Comparison of ENCODE assay signal across 8 cellular contexts in the genomic region with DNA sequence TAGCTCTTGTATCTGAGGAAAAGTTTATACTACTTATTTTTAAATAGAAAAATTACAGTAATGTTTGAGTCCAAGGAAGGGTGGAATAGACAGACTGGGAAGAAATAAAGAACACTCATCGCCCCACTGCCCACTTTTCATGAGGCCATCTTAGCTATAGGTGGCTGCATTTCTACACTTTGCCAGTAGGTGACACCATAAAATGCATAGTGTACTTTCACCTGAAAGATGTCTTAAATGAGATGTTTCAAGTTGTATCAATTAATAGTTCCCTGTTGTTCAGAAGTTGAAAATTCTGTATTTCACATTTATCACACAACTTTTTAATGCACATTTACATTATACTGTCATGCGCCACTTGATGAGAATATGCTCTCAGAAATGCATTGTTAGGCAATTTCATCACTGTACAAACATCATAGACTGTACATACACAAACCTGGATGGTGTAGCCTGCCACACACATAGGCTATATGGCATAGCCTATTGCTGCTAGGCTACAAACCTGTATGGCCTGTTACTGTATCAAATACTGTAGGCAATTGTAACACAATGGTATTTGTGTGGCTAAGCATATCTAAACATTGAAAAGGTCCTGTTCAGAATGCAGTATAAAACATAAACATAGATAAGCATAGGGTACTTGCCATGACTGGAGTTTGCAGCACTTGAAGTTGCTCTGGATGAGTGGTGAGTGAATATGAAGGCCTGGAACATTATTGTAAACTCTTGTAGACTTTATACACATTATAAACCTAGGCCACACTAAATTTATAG. TPM values are rescaled to one million over a fixed set of nuclear protein-coding genes. Genes with fewer than 3 reads are reported as not detected.
DNase-seq lines count a peak whose midpoint lies in the region; ATAC-seq and TF ChIP-seq lines count a peak whose summit lies in the region.

No MANE protein-coding gene starts in this region.

- H3K36me3 ChIP-seq in kidney epithelial cell (ENCODE audit: control insufficient read depth, insufficient read depth, low read length) (no peaks in the 10 kb centered on the region), upper lobe of left lung (no peaks in the 10 kb centered on the region)

- H3K27ac ChIP-seq in upper lobe of left lung = no peak overlapping the region
- H3K27ac ChIP-seq in substantia nigra (ENCODE audit: low read depth, low read length, poor library complexity, severe bottlenecking) = no peak overlapping the region

- CTCF ChIA-PET in activated CD8-positive, alpha-beta memory T cell treated with anti-CD3 and anti-CD28 coated beads, Interleukin-2, amount 10 ng/mL, durations not matched to agents 7 days and 5 days (lab: Charles Lee) = interaction anchor here (0.7 to 2.3 kb wide), 9 partner anchors 8 to 570 kb away, joined by 3 to 15 read pairs (median 3); no protein-coding TSS in a partner anchor

- H3K27me3 Mint-ChIP-seq in activated CD8-positive, alpha-beta memory T cell treated with anti-CD3 and anti-CD28 coated beads, Interleukin-2, amount 10 ng/mL, durations not matched to agents 7 days and 5 days = no peaks in the 10 kb centered on the region
- H3K27me3 Mint-ChIP-seq in activated T-helper 17 cell treated with anti-CD3 and anti-CD28 coated beads, Interleukin-2, amount 50 U/mL, for 72 hours = no peaks in the 10 kb centered on the region

- in situ Hi-C loops in KBM-7 (cut with MboI; ENCODE audit: low pct_unique_long_range_greater_than_20kb, low sequenced_read_pairs) = no loop called here

- no peak overlapping the region for H3K4me3 Mint-ChIP-seq in activated CD8-positive, alpha-beta memory T cell treated with anti-CD3 and anti-CD28 coated beads, Interleukin-2, amount 10 ng/mL, durations not matched to agents 7 days and 5 days
- no peak overlapping the region for H3K4me3 Mint-ChIP-seq in activated T-helper 17 cell treated with anti-CD3 and anti-CD28 coated beads, Interleukin-2, amount 50 U/mL, for 72 hours

- no peak for DNase-seq in activated CD8-positive, alpha-beta memory T cell treated with anti-CD3 and anti-CD28 coated beads, Interleukin-2, amount 10 ng/mL, durations not matched to agents 7 days and 5 days
- no peak for DNase-seq in activated CD8-positive, alpha-beta memory T cell treated with anti-CD3 and anti-CD28 coated beads, Interleukin-2, amount 50 U/mL, for 4 hours
- peak; percentile 15 for DNase-seq in KBM-7
- DNase-seq in kidney epithelial cell (ENCODE audit: low read depth) = no peak
- DNase-seq in upper lobe of left lung = no peak
- DNase-seq in NCI-H187 treated with DMSO at 0.1 percent for 48 hours (lab: John Stamatoyannopoulos, UW) = no peak
- no peak for DNase-seq in substantia nigra (lab: John Stamatoyannopoulos, UW)

- TF ChIP-seq EP300 in upper lobe of left lung (IDR thresholded peaks at IDR 0.05) = no peak

- TF ChIP-seq CTCF in kidney epithelial cell (IDR thresholded peaks at IDR 0.05; ENCODE audit: insufficient read depth, low read length, poor library complexity, severe bottlenecking) (peak; percentile 62), upper lobe of left lung (IDR thresholded peaks at IDR 0.05) (peak in 5 of 6 experiments; percentile 41 to 71 (median 60))

- peak; percentile 51 for ATAC-seq in activated CD8-positive, alpha-beta memory T cell treated with anti-CD3 and anti-CD28 coated beads, Interleukin-2, amount 10 ng/mL, durations not matched to agents 7 days and 5 days
- ATAC-seq in activated T-helper 17 cell treated with anti-CD3 and anti-CD28 coated beads, Interleukin-2, amount 50 U/mL, for 72 hours (replicated peaks) = peak; percentile 45
- ATAC-seq in upper lobe of left lung (ENCODE audit: low FRiP score in 2 of 2) = no peak

- H3K27me3 ChIP-seq in kidney epithelial cell (ENCODE audit: control insufficient read depth, insufficient read depth, low read length) (no peaks in the 10 kb centered on the region), upper lobe of left lung (no peaks in the 10 kb centered on the region)

- H3K4me1 ChIP-seq in upper lobe of left lung = no peaks in the 10 kb centered on the region

- H3K36me3 Mint-ChIP-seq in activated CD8-positive, alpha-beta memory T cell treated with anti-CD3 and anti-CD28 coated beads, Interleukin-2, amount 10 ng/mL, durations not matched to agents 7 days and 5 days = peaks cover 34% of the 10 kb centered on the region
- H3K36me3 Mint-ChIP-seq in activated T-helper 17 cell treated with anti-CD3 and anti-CD28 coated beads, Interleukin-2, amount 50 U/mL, for 72 hours (ENCODE audit: low read depth) = no peaks in the 10 kb centered on the region

- H3K4me3 ChIP-seq in kidney epithelial cell (ENCODE audit: low read depth, low read length) = no peak overlapping the region
- no peak overlapping the region for H3K4me3 ChIP-seq in upper lobe of left lung

- no peak overlapping the region for H3K27ac Mint-ChIP-seq in activated CD8-positive, alpha-beta memory T cell treated with anti-CD3 and anti-CD28 coated beads, Interleukin-2, amount 10 ng/mL, durations not matched to agents 7 days and 5 days
- no peak overlapping the region for H3K27ac Mint-ChIP-seq in activated T-helper 17 cell treated with anti-CD3 and anti-CD28 coated beads, Interleukin-2, amount 50 U/mL, for 72 hours

- WGBS in upper lobe of left lung, 2 donors = 94 to 95% methylated on average over 2 of the region's 2 CpGs

- no peaks in the 10 kb centered on the region for H3K9me3 Mint-ChIP-seq in activated CD8-positive, alpha-beta memory T cell treated with anti-CD3 and anti-CD28 coated beads, Interleukin-2, amount 10 ng/mL, durations not matched to agents 7 days and 5 days (ENCODE audit: low read depth)
- no peaks in the 10 kb centered on the region for H3K9me3 Mint-ChIP-seq in activated T-helper 17 cell treated with anti-CD3 and anti-CD28 coated beads, Interleukin-2, amount 50 U/mL, for 72 hours

- peaks cover 15% of the 10 kb centered on the region for H3K4me1 Mint-ChIP-seq in activated CD8-positive, alpha-beta memory T cell treated with anti-CD3 and anti-CD28 coated beads, Interleukin-2, amount 10 ng/mL, durations not matched to agents 7 days and 5 days
- peaks cover 6% of the 10 kb centered on the region for H3K4me1 Mint-ChIP-seq in activated T-helper 17 cell treated with anti-CD3 and anti-CD28 coated beads, Interleukin-2, amount 50 U/mL, for 72 hours

- no peaks in the 10 kb centered on the region for H3K9me3 ChIP-seq in upper lobe of left lung

- no peak for TF ChIP-seq POLR2A in upper lobe of left lung (IDR thresholded peaks at IDR 0.05)

RNA-seq across cellular contexts. Expression of gene PMCH, which starts 27.5 kb away (rescaled TPM):
- 1 to 10 TPM in 1 of 2 experiments, under 1 TPM in 1; 0.53 to 9.6 TPM for total RNA-seq in activated CD8-positive, alpha-beta memory T cell treated with anti-CD3 and anti-CD28 coated beads, Interleukin-2, amount 10 ng/mL, durations not matched to agents 7 days and 5 days
- total RNA-seq in activated T-helper 17 cell treated with anti-CD3 and anti-CD28 coated beads, Interleukin-2, amount 50 U/mL, for 72 hours = under 1 TPM; 0.45 to 0.71 TPM
- total RNA-seq in kidney epithelial cell = not detected in 2 replicates
- not detected for total RNA-seq in upper lobe of left lung

RNA-seq across cellular contexts. Expression of gene PARPBP, which starts 50.1 kb away (rescaled TPM):
- 10 to 100 TPM; 27.2 to 33.5 TPM for total RNA-seq in activated CD8-positive, alpha-beta memory T cell treated with anti-CD3 and anti-CD28 coated beads, Interleukin-2, amount 10 ng/mL, durations not matched to agents 7 days and 5 days
- total RNA-seq in activated T-helper 17 cell treated with anti-CD3 and anti-CD28 coated beads, Interleukin-2, amount 50 U/mL, for 72 hours = 10 to 100 TPM; 23.7 to 35.2 TPM
- total RNA-seq in kidney epithelial cell (5.6 and 5.9 TPM in 2 replicates), upper lobe of left lung (1 to 10 TPM in 5 of 6 donors, not detected in 1; 1.2 to 3.8 (median 1.8) TPM)

RNA-seq across cellular contexts. Expression of gene NUP37, which starts 50.2 kb away (rescaled TPM):
- total RNA-seq in activated CD8-positive, alpha-beta memory T cell treated with anti-CD3 and anti-CD28 coated beads, Interleukin-2, amount 10 ng/mL, durations not matched to agents 7 days and 5 days = 10 to 100 TPM; 56.7 to 74.1 TPM
- total RNA-seq in activated T-helper 17 cell treated with anti-CD3 and anti-CD28 coated beads, Interleukin-2, amount 50 U/mL, for 72 hours = 10 to 100 TPM; 63.6 to 80.7 TPM
- total RNA-seq in kidney epithelial cell = 23.1 and 25.5 TPM in 2 replicates
- 10 to 100 TPM in 4 of 6 donors, 1 to 10 TPM in 2; 2.8 to 17.9 (median 14.8) TPM for total RNA-seq in upper lobe of left lung

Comparison
In these comparisons a context has a peak if more than half of its experiments do, and no peak if none do; other contexts are left out.
1. ATAC-seq: peak in activated CD8-positive, alpha-beta memory T cell treated with anti-CD3 and anti-CD28 coated beads, Interleukin-2, amount 10 ng/mL, durations not matched to agents 7 days and 5 days (single experiment) and activated T-helper 17 cell treated with anti-CD3 and anti-CD28 coated beads, Interleukin-2, amount 50 U/mL, for 72 hours (single experiment); none in upper lobe of left lung (0 of 2).